17 cellular contexts compared by ENCODE assay signal in the genomic region with DNA sequence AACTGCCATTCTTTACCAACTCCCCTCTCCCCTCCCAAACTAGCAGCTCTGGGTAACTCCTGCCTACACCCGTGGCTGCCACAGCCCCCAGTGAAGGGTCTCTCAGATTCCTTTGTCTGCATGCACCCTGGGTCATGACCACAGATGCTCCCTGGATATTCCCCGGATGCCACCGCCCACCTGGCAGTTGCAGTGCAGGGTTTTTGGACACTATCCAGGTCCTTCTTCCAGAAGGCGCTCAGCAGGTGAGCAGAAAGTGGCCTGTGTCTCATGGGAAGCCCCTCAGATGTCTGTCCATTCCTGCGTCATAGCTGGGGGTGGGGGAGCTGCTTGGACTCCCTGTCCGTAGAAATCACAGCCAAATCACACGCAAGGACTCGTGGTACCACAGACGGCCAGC. TPM values are rescaled to one million over a fixed set of nuclear protein-coding genes. Genes with fewer than 3 reads are reported as not detected.
DNase-seq lines count a peak whose midpoint lies in the region; ATAC-seq and TF ChIP-seq lines count a peak whose summit lies in the region.
"Had no signal": no experiment of that assay in that cellular context is flagged by ENCODE, and none has a peak within 500 bp of the region (broad histone marks: within the 10 kb centered on the region; RNA-seq: fewer than 3 reads in every experiment).

No MANE protein-coding gene starts in this region.

- intact Hi-C loops in CD14-positive monocyte (cut with micrococcal nuclease): no loop called here
- intact Hi-C loops in left ventricle myocardium superior (cut with micrococcal nuclease): no loop called here

- H3K36me3 ChIP-seq in Karpas-422 (ENCODE audit: insufficient read depth, low read length): no peaks in the 10 kb centered on the region
- H3K36me3 ChIP-seq: lower lobe of right lung had no signal

- no peak overlapping the region for H3K4me3 ChIP-seq in Karpas-422 (ENCODE audit: low read length)
- H3K4me3 ChIP-seq: lower lobe of right lung had no signal

- TF ChIP-seq CTCF in CD14-positive monocyte (IDR thresholded peaks at IDR 0.05): no peak

- H3K4me1 Mint-ChIP-seq in CD14-positive monocyte: peaks cover 98% of the 10 kb centered on the region
- H3K4me1 Mint-ChIP-seq in effector memory CD8-positive, alpha-beta T cell (ENCODE audit: low read depth in 2 of 2): peaks cover 72 to 85% of the 10 kb centered on the region in 2 donors

- peak overlapping the region in 6 of 7 donors; percentile 83 to 95 (median 92) for H3K27ac Mint-ChIP-seq in CD14-positive monocyte
- H3K27ac Mint-ChIP-seq in effector memory CD8-positive, alpha-beta T cell: peak overlapping the region; percentile 88 to 96
- H3K27ac Mint-ChIP-seq: activated CD4-positive, alpha-beta T cell treated with anti-CD3 and anti-CD28 coated beads, Interleukin-2, amount 10 ng/mL, durations not matched to agents 7 days and 5 days had no signal

- H3K36me3 Mint-ChIP-seq in CD14-positive monocyte: peaks cover 22 to 29% of the 10 kb centered on the region in 2 donors
- peaks cover 72% of the 10 kb centered on the region for H3K36me3 Mint-ChIP-seq in effector memory CD8-positive, alpha-beta T cell (ENCODE audit: insufficient read depth)
- H3K36me3 Mint-ChIP-seq: T-cell had no signal

- H3K4me1 ChIP-seq in Karpas-422 (ENCODE audit: low read length): peaks cover 23% of the 10 kb centered on the region

- peak in 2 of 3 experiments; percentile 34 to 72 for DNase-seq in NCI-H1417 (lab: John Stamatoyannopoulos, UW)
- no peak for DNase-seq in NCI-H1417 treated with DMSO at 0.1 percent for 48 hours (lab: John Stamatoyannopoulos, UW)
- no peak for DNase-seq in CD14-positive monocyte (ENCODE audit: low spot score)
- DNase-seq in NCI-H2171 (lab: John Stamatoyannopoulos, UW): peak; percentile 87
- DNase-seq in effector memory CD8-positive, alpha-beta T cell: no peak
- no peak for DNase-seq in left ventricle myocardium superior
- no peak for DNase-seq in Karpas-422
- DNase-seq: 8988T; activated CD4-positive, alpha-beta T cell treated with anti-CD3 and anti-CD28 coated beads, Interleukin-2, amount 10 ng/mL, durations not matched to agents 7 days and 5 days; activated effector memory CD4-positive, alpha-beta T cell treated with Interleukin-2 at 50 U/mL for 16 hours; H9; KBM-7; lower lobe of right lung; NCI-H2081 treated with DMSO at 0.1 percent for 48 hours; T-cell had no signal

- H3K27ac ChIP-seq in Karpas-422 (ENCODE audit: low read length): no peak overlapping the region
- H3K27ac ChIP-seq: lower lobe of right lung had no signal

- no peak overlapping the region for H2AFZ ChIP-seq in Karpas-422 (ENCODE audit: low read length)

- no peak for ATAC-seq in effector memory CD8-positive, alpha-beta T cell (replicated peaks)
- no peak for ATAC-seq in HG02870 (IDR thresholded peaks at IDR 0.05; ENCODE audit: unreplicated experiment)
- no peak for ATAC-seq in left ventricle myocardium superior
- ATAC-seq: lower lobe of right lung, T-cell had no signal

- H3K9ac ChIP-seq in Karpas-422 (ENCODE audit: low read length): no peak overlapping the region

- no peak overlapping the region for H3K4me2 ChIP-seq in Karpas-422 (ENCODE audit: low read depth, low read length, poor library complexity, severe bottlenecking)

- H3K4me3 Mint-ChIP-seq in CD14-positive monocyte: peak overlapping the region in 1 of 2 donors; percentile 16
- H3K4me3 Mint-ChIP-seq in effector memory CD8-positive, alpha-beta T cell: peak overlapping the region in 1 of 2 donors; percentile 61
- H3K4me3 Mint-ChIP-seq: activated CD4-positive, alpha-beta T cell treated with anti-CD3 and anti-CD28 coated beads, Interleukin-2, amount 10 ng/mL, durations not matched to agents 7 days and 5 days; H9; stimulated activated naive CD8-positive, alpha-beta T cell treated with anti-CD3 and anti-CD28 coated beads, Interleukin-15, Interleukin-2, amounts not matched to agents 100 ng/mL and 50 ng/mL, for 24 hours; T-cell had no signal

- no peaks in the 10 kb centered on the region for H3K9me3 ChIP-seq in Karpas-422 (ENCODE audit: low read length)
- H3K9me3 ChIP-seq: lower lobe of right lung had no signal

- H3K27me3 ChIP-seq in Karpas-422 (ENCODE audit: low read length): no peaks in the 10 kb centered on the region

- H3K27me3 Mint-ChIP-seq in CD14-positive monocyte (ENCODE audit: low read depth in 3 of 3): peaks cover 0 to 3% (median 0%) of the 10 kb centered on the region in 3 donors
- no peaks in the 10 kb centered on the region for H3K27me3 Mint-ChIP-seq in effector memory CD8-positive, alpha-beta T cell
- H3K27me3 Mint-ChIP-seq: activated CD4-positive, alpha-beta T cell treated with anti-CD3 and anti-CD28 coated beads, Interleukin-2, amount 10 ng/mL, durations not matched to agents 7 days and 5 days; stimulated activated naive CD8-positive, alpha-beta T cell treated with anti-CD3 and anti-CD28 coated beads, Interleukin-15, Interleukin-2, amounts not matched to agents 100 ng/mL and 50 ng/mL, for 24 hours; T-cell had no signal

- no peaks in the 10 kb centered on the region for H3K9me3 Mint-ChIP-seq in CD14-positive monocyte
- no peaks in the 10 kb centered on the region for H3K9me3 Mint-ChIP-seq in effector memory CD8-positive, alpha-beta T cell
- H3K9me3 Mint-ChIP-seq: activated CD4-positive, alpha-beta T cell treated with anti-CD3 and anti-CD28 coated beads, Interleukin-2, amount 10 ng/mL, durations not matched to agents 7 days and 5 days; H9; stimulated activated naive CD8-positive, alpha-beta T cell treated with anti-CD3 and anti-CD28 coated beads, Interleukin-15, Interleukin-2, amounts not matched to agents 100 ng/mL and 50 ng/mL, for 24 hours; T-cell had no signal

- peaks cover 11% of the 10 kb centered on the region; the same call in 1 of the 2 replicates for H4K20me1 ChIP-seq in Karpas-422 (ENCODE audit: insufficient read depth, low read depth, low read length)

- H3K9me2 ChIP-seq in Karpas-422 (replicated peaks; ENCODE audit: insufficient read depth, low read length): no peaks in the 10 kb centered on the region

- peaks cover 92% of the 10 kb centered on the region for H3K79me2 ChIP-seq in Karpas-422 (ENCODE audit: low read length)

RNA-seq across cellular contexts. Expression of a gene that starts 38.8 kb away (rescaled TPM):
- polyA plus RNA-seq in CD14-positive monocyte: 10 to 100 TPM; 12.2 to 12.6 TPM
- 9.3 TPM for total RNA-seq in left ventricle myocardium superior
- 10.9 and 14.8 TPM in 2 replicates for total RNA-seq in Karpas-422 (2014; rRNA removed; shearing (Covaris generic); ENCODE audit: low replicate concordance)

RNA-seq across cellular contexts. Expression of a gene that starts 45.2 kb away (rescaled TPM):
- polyA plus RNA-seq in CD14-positive monocyte: not detected
- total RNA-seq in left ventricle myocardium superior: 24.4 TPM
- total RNA-seq in Karpas-422 (2014; rRNA removed; shearing (Covaris generic); ENCODE audit: low replicate concordance): 4.1 and 10.0 TPM in 2 replicates

Comparison
In these comparisons a context has a peak if more than half of its experiments do, and no peak if none do; other contexts are left out.
1. DNase-seq: peak in NCI-H1417 (2 of 3) and NCI-H2171 (single experiment); none in NCI-H1417 treated with DMSO at 0.1 percent for 48 hours (single experiment), CD14-positive monocyte (single experiment), effector memory CD8-positive, alpha-beta T cell (0 of 3), left ventricle myocardium superior (single experiment) and Karpas-422 (single experiment).